2 cellular contexts compared by ENCODE assay signal in genomic region chr5:33969572-33970452, GRCh38.
TF ChIP-seq lines count a peak whose summit lies in the region.

No MANE protein-coding gene starts in this region.

TF ChIP-seq in HCT116, 20 proteins besides CTCF, POLR2A, EP300 and RAD21:
- TF ChIP-seq TCF7L2 (IDR thresholded peaks at IDR 0.05; ENCODE audit: borderline replicate concordance, extremely low read depth, insufficient read depth, insufficient read length) (no peak), EGR1 (IDR thresholded peaks at IDR 0.05; ENCODE audit: low read depth) (no peak), CBX3 (IDR thresholded peaks at IDR 0.05; ENCODE audit: low read depth) (no peak), SP1 (IDR thresholded peaks at IDR 0.05; ENCODE audit: low read depth) (no peak), SRF (IDR thresholded peaks at IDR 0.05; ENCODE audit: low read depth) (no peak), EZH2phosphoT487 (IDR thresholded peaks at IDR 0.05; ENCODE audit: borderline replicate concordance) (no peak), ELF1 (IDR thresholded peaks at IDR 0.05; ENCODE audit: borderline replicate concordance, low read depth) (no peak), ZNF274 (IDR thresholded peaks at IDR 0.05; ENCODE audit: low read depth, low read length) (no peak), EZH2 (IDR thresholded peaks at IDR 0.05) (no peak), REST (IDR thresholded peaks at IDR 0.05; ENCODE audit: low read depth) (no peak), POLR2AphosphoS5 (IDR thresholded peaks at IDR 0.05; ENCODE audit: low read depth, low read length) (no peak), SIN3A (IDR thresholded peaks at IDR 0.05; ENCODE audit: low read depth) (no peak), FOSL1 (IDR thresholded peaks at IDR 0.05; ENCODE audit: low read depth) (no peak), JUND (IDR thresholded peaks at IDR 0.05) (no peak), ZFX (IDR thresholded peaks at IDR 0.05) (no peak), CEBPB (IDR thresholded peaks at IDR 0.05; ENCODE audit: low read depth) (no peak), YY1 (IDR thresholded peaks at IDR 0.05; ENCODE audit: extremely low read depth, insufficient replicate concordance, low read depth, low read length) (no peak), ATF3 (IDR thresholded peaks at IDR 0.05) (no peak)
- TF ChIP-seq, protein P1, sequence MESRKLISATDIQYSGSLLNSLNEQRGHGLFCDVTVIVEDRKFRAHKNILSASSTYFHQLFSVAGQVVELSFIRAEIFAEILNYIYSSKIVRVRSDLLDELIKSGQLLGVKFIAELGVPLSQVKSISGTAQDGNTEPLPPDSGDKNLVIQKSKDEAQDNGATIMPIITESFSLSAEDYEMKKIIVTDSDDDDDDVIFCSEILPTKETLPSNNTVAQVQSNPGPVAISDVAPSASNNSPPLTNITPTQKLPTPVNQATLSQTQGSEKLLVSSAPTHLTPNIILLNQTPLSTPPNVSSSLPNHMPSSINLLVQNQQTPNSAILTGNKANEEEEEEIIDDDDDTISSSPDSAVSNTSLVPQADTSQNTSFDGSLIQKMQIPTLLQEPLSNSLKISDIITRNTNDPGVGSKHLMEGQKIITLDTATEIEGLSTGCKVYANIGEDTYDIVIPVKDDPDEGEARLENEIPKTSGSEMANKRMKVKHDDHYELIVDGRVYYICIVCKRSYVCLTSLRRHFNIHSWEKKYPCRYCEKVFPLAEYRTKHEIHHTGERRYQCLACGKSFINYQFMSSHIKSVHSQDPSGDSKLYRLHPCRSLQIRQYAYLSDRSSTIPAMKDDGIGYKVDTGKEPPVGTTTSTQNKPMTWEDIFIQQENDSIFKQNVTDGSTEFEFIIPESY (IDR thresholded peaks at IDR 0.05; ENCODE audit: extremely low read depth, insufficient replicate concordance, low read length) = no peak

TF ChIP-seq in WTC11, 78 proteins besides CTCF, POLR2A, EP300 and RAD21:
- TF ChIP-seq, protein P2, sequence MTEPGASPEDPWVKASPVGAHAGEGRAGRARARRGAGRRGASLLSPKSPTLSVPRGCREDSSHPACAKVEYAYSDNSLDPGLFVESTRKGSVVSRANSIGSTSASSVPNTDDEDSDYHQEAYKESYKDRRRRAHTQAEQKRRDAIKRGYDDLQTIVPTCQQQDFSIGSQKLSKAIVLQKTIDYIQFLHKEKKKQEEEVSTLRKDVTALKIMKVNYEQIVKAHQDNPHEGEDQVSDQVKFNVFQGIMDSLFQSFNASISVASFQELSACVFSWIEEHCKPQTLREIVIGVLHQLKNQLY (CRISPR knock-in tag; IDR thresholded peaks at IDR 0.05) = no peak
- no peak for TF ChIP-seq ZNF671 (CRISPR knock-in tag; IDR thresholded peaks at IDR 0.05)
- no peak for TF ChIP-seq TCF7 (CRISPR knock-in tag; IDR thresholded peaks at IDR 0.05; ENCODE audit: low read depth)
- TF ChIP-seq ATF2 (CRISPR knock-in tag; IDR thresholded peaks at IDR 0.05; ENCODE audit: borderline replicate concordance, low read depth) = no peak
- no peak for TF ChIP-seq ZNF423 (CRISPR knock-in tag; IDR thresholded peaks at IDR 0.05)
